Comparison of ENCODE assay signal across 1 cellular context in the genomic region with DNA sequence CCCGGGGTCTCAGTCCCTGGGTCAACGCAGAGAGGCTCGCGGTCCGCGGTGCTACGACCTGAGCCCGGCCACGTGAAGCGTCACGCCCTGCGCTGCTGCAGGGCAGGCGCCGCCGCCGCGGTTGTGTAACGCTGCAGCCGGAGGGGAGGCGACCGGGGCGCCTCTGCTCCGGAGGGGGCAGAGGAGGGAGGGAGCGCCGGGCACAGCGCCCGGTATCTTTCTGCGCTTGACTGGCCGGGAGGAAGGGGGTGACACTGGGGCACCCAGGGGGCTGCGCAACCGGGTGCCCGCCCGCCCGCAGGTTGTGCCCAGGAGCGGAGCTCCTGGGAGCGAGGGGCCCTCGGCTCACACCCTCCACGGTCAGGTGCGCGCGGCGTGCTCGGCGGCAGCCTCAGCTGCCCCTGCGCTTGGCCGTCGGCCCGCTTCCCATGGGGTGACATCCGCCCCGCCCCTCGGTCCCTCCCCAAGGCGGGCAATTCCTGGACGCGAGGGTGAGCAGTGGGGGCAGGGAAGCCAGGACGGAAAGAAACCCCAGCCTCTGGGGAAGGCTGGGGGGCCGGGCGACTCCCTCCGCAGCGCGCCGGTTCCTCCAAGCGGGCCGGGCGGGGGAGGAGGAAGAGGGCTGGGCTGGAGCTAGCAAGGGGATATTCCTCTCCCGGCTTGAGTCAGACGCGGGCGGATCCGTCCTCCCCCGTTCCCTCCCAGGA.
TF ChIP-seq lines count a peak whose summit lies in the region.

No MANE protein-coding gene starts in this region.

TF ChIP-seq in HepG2, 621 proteins besides CTCF, POLR2A, EP300 and RAD21 (continued from another document):
- TF ChIP-seq CHD2 (IDR thresholded peaks at IDR 0.05; ENCODE audit: low read depth, low read length) (peak; percentile 66; the same call in 1 of the 2 replicates), ZNF7 (CRISPR knock-in tag; IDR thresholded peaks at IDR 0.05) (no peak), BRCA1 (CRISPR knock-in tag; IDR thresholded peaks at IDR 0.05) (no peak), JUN (CRISPR knock-in tag; IDR thresholded peaks at IDR 0.05) (0 out of 2 replicates have a peak, but pooled peaks have one; percentile 57), NR2C2 (CRISPR knock-in tag; IDR thresholded peaks at IDR 0.05; ENCODE audit: borderline replicate concordance) (peak; percentile 70; the same call in 1 of the 2 replicates)
TF ChIP-seq in HepG2: peak in this region for 381.
